In genomic region chr2:38720613-38721241, GRCh38 we compare ENCODE assay signal across 9 cellular contexts. TPM values are rescaled to one million over a fixed set of nuclear protein-coding genes. Genes with fewer than 3 reads are reported as not detected.
DNase-seq lines count a peak whose midpoint lies in the region; ATAC-seq, FAIRE-seq and TF ChIP-seq lines count a peak whose summit lies in the region.
"Had no signal": no experiment of that assay in that cellular context is flagged by ENCODE, and none has a peak within 500 bp of the region (broad histone marks: within the 10 kb centered on the region; RNA-seq: fewer than 3 reads in every experiment).

No MANE protein-coding gene starts in this region.

- H3K4me3 ChIP-seq in bronchial epithelial cell (ENCODE audit: low read depth, low read length) (no peak overlapping the region), lung (no peak overlapping the region)

- DNase-seq in DMS79 (lab: John Stamatoyannopoulos, UW) (peak; percentile 26), NCI-H1092 (lab: John Stamatoyannopoulos, UW) (peak; percentile 2), bronchial epithelial cell (ENCODE audit: low read depth) (peak; percentile 83), lung (ENCODE audit: low spot score) (peak; percentile 88), NCI-H2081 (lab: John Stamatoyannopoulos, UW) (no peak)
- DNase-seq in activated CD4-positive, CD25-positive, alpha-beta regulatory T cell (lab: John Stamatoyannopoulos, UW): no peak
- DNase-seq in activated CD4-positive, alpha-beta T cell treated with anti-CD3 and anti-CD28 coated beads, Interleukin-2, amount 50 U/mL, for 1 hour: no peak

- H3K9me3 ChIP-seq in lung (ENCODE audit: control insufficient read depth in 2 of 2, insufficient read depth in 1 of 2, low read length in 1 of 2): peaks cover 0 to 2% of the 10 kb centered on the region in 2 donors

- H3K27me3 ChIP-seq in bronchial epithelial cell (ENCODE audit: control insufficient read depth, insufficient read depth, low read length) (no peaks in the 10 kb centered on the region), lung (ENCODE audit: control insufficient read depth, insufficient read depth) (no peaks in the 10 kb centered on the region)

- peaks cover 0 to 3% of the 10 kb centered on the region in 2 donors for H3K4me1 ChIP-seq in lung (ENCODE audit: control insufficient read depth in 2 of 2, insufficient read depth in 2 of 2, low read length in 2 of 2)

- 39 to 79% methylated on average over 4 of the region's 4 CpGs for WGBS in lung, 2 donors

- no peaks in the 10 kb centered on the region for H3K36me3 ChIP-seq in bronchial epithelial cell (ENCODE audit: control insufficient read depth, insufficient read depth, low read length)
- no peaks in the 10 kb centered on the region for H3K36me3 ChIP-seq in lung (ENCODE audit: control insufficient read depth in 2 of 2, insufficient read depth in 2 of 2, low read length in 2 of 2)

- no peak for FAIRE-seq in bronchial epithelial cell (lab: Jason Lieb, UNC)

- TF ChIP-seq CTCF in bronchial epithelial cell (IDR thresholded peaks at IDR 0.05; ENCODE audit: insufficient read depth, low read length, severe bottlenecking): no peak
- TF ChIP-seq CTCF in lung (IDR thresholded peaks at IDR 0.05; ENCODE audit: control extremely low read depth, extremely low read depth): no peak

- ATAC-seq in lung (ENCODE audit: insufficient read depth, low FRiP score) (peak; percentile 54), GM21528 (IDR thresholded peaks at IDR 0.05; ENCODE audit: low FRiP score, unreplicated experiment) (no peak)

- H3K27ac ChIP-seq in lung (ENCODE audit: low read depth in 1 of 2, low read length in 1 of 2): peak overlapping the region; percentile 68 to 73

RNA-seq across cellular contexts. Expression of gene SRSF7, which starts 30.4 kb away (rescaled TPM):
- total RNA-seq in bronchial epithelial cell (115 and 120 TPM in 2 replicates), lung (100 to 1,000 TPM in 1 of 2 donors, 10 to 100 TPM in 1; 95.1 to 108 TPM)
- 100 to 1,000 TPM; 151 to 155 TPM for polyA plus RNA-seq in lung

RNA-seq across cellular contexts. Expression of gene GALM, which starts 54.8 kb away (rescaled TPM):
- total RNA-seq in bronchial epithelial cell (1.6 and 2.0 TPM in 2 replicates), lung (10 to 100 TPM; 18.3 to 25.5 TPM)
- 1 to 10 TPM; 7.6 to 9.9 TPM for polyA plus RNA-seq in lung
- polyA plus RNA-seq: neural cell had no signal

RNA-seq across cellular contexts. Expression of gene GEMIN6, which starts 57.3 kb away (rescaled TPM):
- total RNA-seq in bronchial epithelial cell (7.2 and 10.5 TPM in 2 replicates), lung (10 to 100 TPM; 10.6 to 11.3 TPM)
- 10 to 100 TPM in 1 of 2 donors, 1 to 10 TPM in 1; 7.1 to 18.5 TPM for polyA plus RNA-seq in lung

Comparison
In these comparisons a context has a peak if more than half of its experiments do, and no peak if none do; other contexts are left out.
1. DNase-seq: peak in DMS79 (single experiment), NCI-H1092 (single experiment), bronchial epithelial cell (single experiment) and lung (single experiment); none in NCI-H2081 (0 of 2), activated CD4-positive, CD25-positive, alpha-beta regulatory T cell (0 of 4) and activated CD4-positive, alpha-beta T cell treated with anti-CD3 and anti-CD28 coated beads, Interleukin-2, amount 50 U/mL, for 1 hour (single experiment).